Comparison of ENCODE assay signal across 1 cellular context in genomic region chr19:51694318-51695085, GRCh38.
A peak's percentile ranks its signal among the peaks of the same experiment; 100 is the strongest.
TF ChIP-seq lines count a peak whose summit lies in the region.

No MANE protein-coding gene starts in this region.

TF ChIP-seq in HepG2, 621 proteins besides CTCF, POLR2A, EP300 and RAD21:
- no peak for TF ChIP-seq KLF11 (CRISPR knock-in tag; IDR thresholded peaks at IDR 0.05)
- TF ChIP-seq ZNF629 (CRISPR knock-in tag; conservative IDR thresholded peaks at IDR 0.05) = peak; percentile 80
